ENCODE assay signal across 26 cellular contexts in genomic region chr9:34093578-34093977, GRCh38.
"Had no signal": no experiment of that assay in that cellular context is flagged by ENCODE, and none has a peak within 500 bp of the region (broad histone marks: within the 10 kb centered on the region; RNA-seq: fewer than 3 reads in every experiment).

No MANE protein-coding gene starts in this region.

- DNase-seq: activated CD4-positive, alpha-beta T cell treated with anti-CD3 and anti-CD28 coated beads for 4 hours; activated CD8-positive, alpha-beta memory T cell treated with anti-CD3 and anti-CD28 coated beads, Interleukin-2, amount 50 U/mL, for 4 hours; activated CD8-positive, alpha-beta T cell treated with anti-CD3 and anti-CD28 coated beads for 36 hours; activated effector memory CD4-positive, alpha-beta T cell treated with anti-CD3 and anti-CD28 coated beads, Interleukin-2, amount 50 U/mL, for 16 hours; activated naive CD4-positive, alpha-beta T cell treated with Interleukin-2 at 50 U/mL for 16 hours; anterior cingulate cortex; caudate nucleus; MG63; NCI-H1105; NCI-H1436 treated with DMSO at 0.1 percent for 48 hours; NCI-H187; NCI-H2081; NCI-H510A treated with DMSO at 0.1 percent for 48 hours; NCI-H69; NK-92 treated with Interleukin-12 subunit alpha and Interleukin-12 subunit beta, amount 100 ng/mL, for 24 hours; OCI-M1; RPMI8226; SHP77; SW 1271 had no signal

- H3K27me3 ChIP-seq: MG63, SJSA1 had no signal

- H3K27me3 Mint-ChIP-seq: activated CD8-positive, alpha-beta T cell treated with anti-CD3 and anti-CD28 coated beads for 36 hours had no signal

- ATAC-seq: activated CD4-positive, CD25-positive, alpha-beta regulatory T cell treated with anti-CD3 and anti-CD28 coated beads, Interleukin-2, amount 50 U/mL, for 24 hours; activated CD8-positive, alpha-beta T cell treated with anti-CD3 and anti-CD28 coated beads for 36 hours; activated naive CD4-positive, alpha-beta T cell treated with anti-CD3 and anti-CD28 coated beads, Interleukin-2, amount 50 U/mL, for 72 hours; Panc1; SK-N-SH treated with all-trans-retinoic acid at 6 μM for 48 hours had no signal

- H3K4me1 ChIP-seq: SJSA1 had no signal

- H3K9me3 ChIP-seq: MG63, SJSA1 had no signal

- H3K27ac Mint-ChIP-seq: T-helper 1 cell treated with Interleukin-12 subunit alpha and Interleukin-12 subunit beta and Interleukin-4 antibody, amounts not matched to agents 30 μg/mL and 1 μg/mL, for 36 hours had no signal

- H3K27ac ChIP-seq: SJSA1 had no signal

- H3K4me3 ChIP-seq: MG63, SJSA1 had no signal

- H3K4me3 Mint-ChIP-seq: activated CD8-positive, alpha-beta T cell treated with anti-CD3 and anti-CD28 coated beads for 36 hours; activated T-helper 1 cell treated with anti-CD3 and anti-CD28 coated beads, Interleukin-12 subunit alpha, Interleukin-12 subunit beta, Interleukin-2, Interleukin-4 antibody, amounts not matched to agents 30 ng/mL and 10 ng/mL and 1 ng/mL, durations not matched to agents 14 hours and 24 hours and 36 hours; T-helper 1 cell treated with Interleukin-12 subunit alpha and Interleukin-12 subunit beta and Interleukin-4 antibody, amounts not matched to agents 30 μg/mL and 1 μg/mL, for 36 hours had no signal

- H3K9me3 Mint-ChIP-seq: activated CD8-positive, alpha-beta T cell treated with anti-CD3 and anti-CD28 coated beads for 36 hours; activated naive CD4-positive, alpha-beta T cell treated with anti-CD3 and anti-CD28 coated beads, Interleukin-2, amount 50 U/mL, for 72 hours; activated T-helper 1 cell treated with anti-CD3 and anti-CD28 coated beads, Interleukin-12 subunit alpha, Interleukin-12 subunit beta, Interleukin-2, Interleukin-4 antibody, amounts not matched to agents 30 ng/mL and 10 ng/mL and 1 ng/mL, durations not matched to agents 14 hours and 24 hours and 36 hours; T-helper 1 cell treated with Interleukin-12 subunit alpha and Interleukin-12 subunit beta and Interleukin-4 antibody, amounts not matched to agents 30 μg/mL and 1 μg/mL, for 36 hours had no signal
